In genomic region chr4:173370477-173371291, GRCh38 we compare ENCODE assay signal across 8 cellular contexts. TPM values are rescaled to one million over a fixed set of nuclear protein-coding genes. Genes with fewer than 3 reads are reported as not detected.
DNase-seq lines count a peak whose midpoint lies in the region; ATAC-seq, FAIRE-seq and TF ChIP-seq lines count a peak whose summit lies in the region.

TSS of gene SAP30 (plus strand) at chr4:173370954. CDS start at chr4:173371183, 229 bp downstream.

- peak within 1 kb of the TSS; percentile 98 to 99 for H3K27ac ChIP-seq in right atrium auricular region
- H3K27ac ChIP-seq in psoas muscle: peak within 1 kb of the TSS; percentile 92

- FAIRE-seq in urothelium cell line (lab: Jason Lieb, UNC): no peak

- no peaks in the 10 kb centered on the region for H3K9me3 ChIP-seq in right atrium auricular region
- no peaks in the 10 kb centered on the region for H3K9me3 ChIP-seq in psoas muscle

- intact Hi-C loops in T-helper 2 cell treated with Interferon-gamma antibody and Interleukin-4, amounts not matched to agents 100 ng/mL and 5 ng/mL, for 36 hours (cut with micrococcal nuclease): loop anchor here (1.0 to 2.0 kb wide), 4 partner anchors 36 to 913 kb away; partner anchors contain the start of genes CEP44, FBXO8, GALNT7 and HMGB2
- intact Hi-C loops in psoas muscle (cut with DNase I): loop anchor here (1.0 to 2.0 kb wide), 2 partner anchors 36 kb away; partner anchors contain the start of gene HMGB2 (in 2 of the 2)

- 0 to 1% (median 1%) methylated on average over 65 to 72 of the region's 72 CpGs for WGBS in psoas muscle, 3 donors

- H3K27me3 ChIP-seq in right atrium auricular region: no peaks in the 10 kb centered on the region
- no peaks in the 10 kb centered on the region for H3K27me3 ChIP-seq in psoas muscle (ENCODE audit: insufficient read depth in 3 of 3, low read length in 2 of 3)

- ATAC-seq in GM18499 (IDR thresholded peaks at IDR 0.05; ENCODE audit: insufficient read depth, unreplicated experiment) (peak; percentile 45), HG02943 (IDR thresholded peaks at IDR 0.05; ENCODE audit: low read depth, unreplicated experiment) (peak; percentile 65), psoas muscle (peak; percentile 95 to 98 (median 97))

- DNase-seq in NCI-H187 treated with DMSO at 0.1 percent for 48 hours (lab: John Stamatoyannopoulos, UW) (peak; percentile 63), anterior cingulate cortex (lab: John Stamatoyannopoulos, UW) (peak; percentile 81 to 99 (median 97)), right atrium auricular region (ENCODE audit: low spot score) (peak; percentile 99), psoas muscle (peak; percentile 98 to 99), urothelium cell line (ENCODE audit: low spot score) (peak; percentile 93)

- H3K36me3 ChIP-seq in right atrium auricular region: no peaks in the 10 kb centered on the region
- no peaks in the 10 kb centered on the region for H3K36me3 ChIP-seq in psoas muscle (ENCODE audit: insufficient read depth in 1 of 2, low read depth in 1 of 2)

- peak within 1 kb of the TSS; percentile 78 to 91 for H3K4me3 ChIP-seq in right atrium auricular region
- H3K4me3 ChIP-seq in psoas muscle: peak within 1 kb of the TSS; percentile 84

- no peak for TF ChIP-seq CTCF in right atrium auricular region (IDR thresholded peaks at IDR 0.05)
- no peak for TF ChIP-seq CTCF in psoas muscle (IDR thresholded peaks at IDR 0.05)

- H3K4me1 ChIP-seq in right atrium auricular region (peaks cover 0 to 36% of the 10 kb centered on the region in 2 donors), psoas muscle (peaks cover 16% of the 10 kb centered on the region)

RNA-seq across cellular contexts. Expression of gene SAP30, which starts in this region (rescaled TPM):
- 23.1 and 24.9 TPM in 2 replicates for total RNA-seq in T-helper 2 cell treated with Interferon-gamma antibody and Interleukin-4, amounts not matched to agents 100 ng/mL and 5 ng/mL, for 36 hours
- 10 to 100 TPM; 25.4 to 27.3 TPM for total RNA-seq in right atrium auricular region
- total RNA-seq in psoas muscle: 1 to 10 TPM; 3.5 to 8.4 (median 6.4) TPM
- 10 to 100 TPM in 1 of 3 donors, 1 to 10 TPM in 2; 5.2 to 10.7 (median 7.7) TPM for polyA plus RNA-seq in psoas muscle

Comparison
In these comparisons a context has a peak if more than half of its experiments do, and no peak if none do; other contexts are left out.
1. Peak in every context shown above with its lines: DNase-seq, ATAC-seq, H3K4me3 ChIP-seq and H3K27ac ChIP-seq.
2. ATAC-seq: peak in every context shown above with its lines; median percentile 97 in psoas muscle; 65 in HG02943; 45 in GM18499.